In genomic region chr3:190018460-190018859, GRCh38 we compare ENCODE assay signal across 18 cellular contexts.
DNase-seq lines count a peak whose midpoint lies in the region; ATAC-seq, FAIRE-seq and TF ChIP-seq lines count a peak whose summit lies in the region.
"Had no signal": no experiment of that assay in that cellular context is flagged by ENCODE, and none has a peak within 500 bp of the region (broad histone marks: within the 10 kb centered on the region; RNA-seq: fewer than 3 reads in every experiment).

No MANE protein-coding gene starts in this region.

- H3K79me2 ChIP-seq in mammary epithelial cell (ENCODE audit: insufficient read depth, low read length) (peaks cover 27% of the 10 kb centered on the region), keratinocyte (ENCODE audit: control insufficient read depth, insufficient read depth, low read length) (peaks cover 13% of the 10 kb centered on the region)

- WGBS in A549 (ENCODE audit: missing lambda C conversion rate): 94% methylated on average over 1 of the region's 1 CpG
- 100% methylated on average over 1 of the region's 1 CpG for WGBS in mammary epithelial cell (ENCODE audit: low coverage, missing lambda C conversion rate)
- 79 to 100% methylated on average over 1 of the region's 1 CpG for WGBS in upper lobe of left lung, 2 donors

- H3K27me3 ChIP-seq in mammary epithelial cell (ENCODE audit: insufficient read depth, low read length) (no peaks in the 10 kb centered on the region), keratinocyte (ENCODE audit: control insufficient read depth, extremely low read depth, insufficient read depth, low read length) (no peaks in the 10 kb centered on the region), upper lobe of left lung (no peaks in the 10 kb centered on the region)

- POLR2A ChIA-PET in A549 (lab: Yijun Ruan, JAX): no interaction called here
- POLR2A ChIA-PET in HEK293 (lab: Yijun Ruan, JAX): no interaction called here

- peaks cover 67% of the 10 kb centered on the region for H3K4me1 ChIP-seq in A549
- H3K4me1 ChIP-seq in HEK293 (ENCODE audit: control insufficient read depth, insufficient read depth, low read length): no peaks in the 10 kb centered on the region
- H3K4me1 ChIP-seq in mammary epithelial cell (ENCODE audit: insufficient read depth, low read length): peaks cover 35% of the 10 kb centered on the region
- peaks cover 51% of the 10 kb centered on the region for H3K4me1 ChIP-seq in keratinocyte (ENCODE audit: control insufficient read depth, extremely low read depth, insufficient read depth, low read length)
- H3K4me1 ChIP-seq in upper lobe of left lung: peaks cover 0 to 6% (median 2%) of the 10 kb centered on the region in 4 donors

- H3K4me3 ChIP-seq in A549: no peak overlapping the region
- H3K4me3 ChIP-seq in HEK293 (ENCODE audit: low read depth, low read length): no peak overlapping the region
- H3K4me3 ChIP-seq in mammary epithelial cell (replicated peaks in 1 of 3; ENCODE audit: insufficient read depth in 1 of 3, low read depth in 2 of 3, low read length in 3 of 3): no peak overlapping the region
- no peak overlapping the region for H3K4me3 ChIP-seq in keratinocyte (ENCODE audit: control insufficient read depth in 2 of 3, extremely low read depth in 1 of 3, insufficient read depth in 2 of 3, low read depth in 1 of 3, low read length in 3 of 3)
- H3K4me3 ChIP-seq in upper lobe of left lung: no peak overlapping the region
- H3K4me3 ChIP-seq: GM23338, K562 had no signal

- no peaks in the 10 kb centered on the region for H4K20me1 ChIP-seq in mammary epithelial cell (ENCODE audit: insufficient read depth, low read length)
- no peaks in the 10 kb centered on the region for H4K20me1 ChIP-seq in keratinocyte (ENCODE audit: control insufficient read depth, extremely low read depth, insufficient read depth, low read length)

- no peaks in the 10 kb centered on the region for H3K9me1 ChIP-seq in keratinocyte (ENCODE audit: control insufficient read depth, extremely low read depth, insufficient read depth, low read length)

- intact Hi-C loops in mammary epithelial cell (cut with micrococcal nuclease): loop anchor here (1.0 to 5.0 kb wide), 3 partner anchors 51 to 319 kb away; partner anchors contain the start of gene CLDN1

- dilution Hi-C loops in mammary epithelial cell (cut with HindIII; ENCODE audit: low sequenced_read_pairs): no loop called here
- dilution Hi-C loops in keratinocyte (cut with MboI; ENCODE audit: extremely low pct_ligation_motif_present, low sequenced_read_pairs): no loop called here

- TF ChIP-seq RAD21 in A549 (conservative IDR thresholded peaks at IDR 0.05 in 1 of 2, IDR thresholded peaks at IDR 0.05 in 1 of 2): no peak

- H3K4me2 ChIP-seq in A549: peak overlapping the region; percentile 28; the same call in 1 of the 3 replicates
- H3K4me2 ChIP-seq in mammary epithelial cell (ENCODE audit: insufficient read depth, low read depth, low read length): peak overlapping the region; percentile 40
- H3K4me2 ChIP-seq in keratinocyte (ENCODE audit: control insufficient read depth, extremely low read depth, insufficient read depth, low read depth, low read length): no peak overlapping the region
- H3K4me2 ChIP-seq: GM23338 had no signal

- DNase-seq in A549 (ENCODE audit: low read depth in 1 of 2, low spot score in 1 of 2) (no peak), mammary epithelial cell (no peak), keratinocyte (ENCODE audit: low read depth, low spot score) (no peak), GM10266 (ENCODE audit: extremely low spot score) (no peak), KBM-7 (no peak), upper lobe of left lung (no peak), NCI-H2227 (lab: John Stamatoyannopoulos, UW; ENCODE audit: unreplicated experiment) (no peak)
- DNase-seq: ACHN; AML-193; Caco-2; CD4-positive, alpha-beta T cell; H9 had no signal

- BruUV-seq in mammary epithelial cell (replicated peaks; lab: Mats Ljungman, UMichigan): no TSS peak

- H3K9ac ChIP-seq in mammary epithelial cell (ENCODE audit: insufficient read depth, low read length) (no peak overlapping the region), keratinocyte (ENCODE audit: control insufficient read depth, extremely low read depth, insufficient read depth, low read length) (no peak overlapping the region)

- in situ Hi-C loops in mammary epithelial cell (cut with MboI; ENCODE audit: low sequenced_read_pairs in 2 of 2) (no loop called here), KBM-7 (cut with MboI; ENCODE audit: low pct_unique_long_range_greater_than_20kb, low sequenced_read_pairs) (no loop called here)

- no peak for ATAC-seq in A549
- no peak for ATAC-seq in upper lobe of left lung (ENCODE audit: low FRiP score in 2 of 2)
- ATAC-seq: GM23338, K562 had no signal

- H2AFZ ChIP-seq in mammary epithelial cell (ENCODE audit: low read depth, low read length) (no peak overlapping the region), keratinocyte (ENCODE audit: control insufficient read depth, low read length) (no peak overlapping the region)
- H2AFZ ChIP-seq: GM23338 had no signal

- CTCF ChIA-PET in A549 (lab: Yijun Ruan, JAX) (interaction anchor here (0.6 to 1.5 kb wide), 3 partner anchors 179 to 184 kb away, joined by 3 to 4 read pairs (median 4); no protein-coding TSS in a partner anchor), HEK293 (lab: Yijun Ruan, JAX) (interaction anchor here (0.7 to 1.2 kb wide), 2 partner anchors 91 to 304 kb away, joined by 3 read pairs; partner anchors contain the start of gene CLDN1), mammary epithelial cell (lab: Charles Lee; ENCODE audit: low non-redundant PET) (interaction anchor here (0.6 kb wide), 1 partner anchor 46 kb away, joined by 9 read pairs; no protein-coding TSS in a partner anchor)

- no peaks in the 10 kb centered on the region for H3K9me3 ChIP-seq in A549
- H3K9me3 ChIP-seq in HEK293 (ENCODE audit: control insufficient read depth, insufficient read depth, low read depth, low read length): no peaks in the 10 kb centered on the region
- H3K9me3 ChIP-seq in mammary epithelial cell (replicated peaks; ENCODE audit: insufficient read depth, low read length): no peaks in the 10 kb centered on the region
- H3K9me3 ChIP-seq in keratinocyte (ENCODE audit: control insufficient read depth, low read depth, low read length): no peaks in the 10 kb centered on the region
- no peaks in the 10 kb centered on the region for H3K9me3 ChIP-seq in upper lobe of left lung
- H3K9me3 ChIP-seq: Caco-2 had no signal

- TF ChIP-seq POLR2A in A549 (IDR thresholded peaks at IDR 0.05; ENCODE audit: low read length) (no peak), upper lobe of left lung (IDR thresholded peaks at IDR 0.05) (no peak)

- H3K36me3 ChIP-seq in HEK293 (ENCODE audit: control insufficient read depth in 2 of 2, insufficient read depth in 1 of 2, low read length in 2 of 2) (no peaks in the 10 kb centered on the region), mammary epithelial cell (ENCODE audit: insufficient read depth, low read length) (peaks cover 2% of the 10 kb centered on the region), keratinocyte (ENCODE audit: control insufficient read depth in 2 of 2, extremely low read depth in 1 of 2, insufficient read depth in 2 of 2, low read length in 2 of 2) (peaks cover 0 to 5% of the 10 kb centered on the region in 2 experiments), upper lobe of left lung (no peaks in the 10 kb centered on the region)

- no peak for TF ChIP-seq EP300 in A549 (IDR thresholded peaks at IDR 0.05)
- no peak for TF ChIP-seq EP300 in upper lobe of left lung (IDR thresholded peaks at IDR 0.05)

- peak overlapping the region; percentile 39 to 76; a peak in 4 of 6 replicates for H3K27ac ChIP-seq in A549
- H3K27ac ChIP-seq in HEK293 (ENCODE audit: extremely low read depth, low read depth, low read length): no peak overlapping the region
- no peak overlapping the region for H3K27ac ChIP-seq in mammary epithelial cell (ENCODE audit: insufficient read depth, low read depth, low read length)
- H3K27ac ChIP-seq in keratinocyte (ENCODE audit: control insufficient read depth, insufficient read depth, low read length): no peak overlapping the region
- no peak overlapping the region for H3K27ac ChIP-seq in upper lobe of left lung
- H3K27ac ChIP-seq: C4-2B had no signal

- TF ChIP-seq CTCF in A549 (IDR thresholded peaks at IDR 0.05) (no peak), HEK293 (tag by site-specific recombination; IDR thresholded peaks at IDR 0.05) (no peak), mammary epithelial cell (conservative IDR thresholded peaks at IDR 0.05 in 1 of 2, IDR thresholded peaks at IDR 0.05 in 1 of 2; ENCODE audit: extremely low read depth in 1 of 2, insufficient read depth in 1 of 2, low read depth in 1 of 2, low read length in 2 of 2) (no peak), keratinocyte (optimal IDR thresholded peaks at IDR 0.05 in 1 of 3, IDR thresholded peaks at IDR 0.05 in 1 of 3, conservative IDR thresholded peaks at IDR 0.05 in 1 of 3; ENCODE audit: extremely low read depth in 1 of 3, insufficient read depth in 2 of 3, low read length in 3 of 3) (no peak), GM10266 (IDR thresholded peaks at IDR 0.05; ENCODE audit: control insufficient read depth, insufficient read depth, low read depth, missing control alignments) (no peak), upper lobe of left lung (IDR thresholded peaks at IDR 0.05) (no peak)

- no peak for FAIRE-seq in A549 (lab: Jason Lieb, UNC)
- FAIRE-seq in keratinocyte (lab: Jason Lieb, UNC): peak; percentile 20
- FAIRE-seq: D721Med, GM18507, K562 had no signal

TF ChIP-seq in A549, 52 proteins besides CTCF, POLR2A, EP300 and RAD21:
- TF ChIP-seq KDM1A (IDR thresholded peaks at IDR 0.05; ENCODE audit: low read depth) (no peak), NPAS2 (CRISPR knock-in tag; IDR thresholded peaks at IDR 0.05; ENCODE audit: borderline replicate concordance) (no peak), JUN (IDR thresholded peaks at IDR 0.05) (no peak), FOXS1 (CRISPR knock-in tag; IDR thresholded peaks at IDR 0.05) (no peak)

TF ChIP-seq in HEK293, 187 proteins besides CTCF, POLR2A, EP300 and RAD21:
- TF ChIP-seq ZSCAN4 (tag by site-specific recombination; IDR thresholded peaks at IDR 0.05): no peak
- no peak for TF ChIP-seq TRIM28 (IDR thresholded peaks at IDR 0.05; ENCODE audit: borderline replicate concordance, low read length)
- TF ChIP-seq ZNF121 (tag by site-specific recombination; IDR thresholded peaks at IDR 0.05): 0 out of 2 replicates have a peak, but pooled peaks have one; percentile 51
- TF ChIP-seq ZNF548 (tag by site-specific recombination; IDR thresholded peaks at IDR 0.05): no peak
- TF ChIP-seq ZNF239 (tag by site-specific recombination; IDR thresholded peaks at IDR 0.05): no peak
- TF ChIP-seq MYNN (tag by site-specific recombination; IDR thresholded peaks at IDR 0.05; ENCODE audit: borderline replicate concordance): no peak

Comparison
In these comparisons a context has a peak if more than half of its experiments do, and no peak if none do; other contexts are left out.
1. H3K27ac ChIP-seq: peak in A549 (2 of 2); none in HEK293 (single experiment), mammary epithelial cell (single experiment), keratinocyte (single experiment) and upper lobe of left lung (0 of 4).